Comparison of ENCODE assay signal across 1 cellular context in genomic region chr10:51048792-51049191, GRCh38.
TF ChIP-seq lines count a peak whose summit lies in the region.

No MANE protein-coding gene starts in this region.

TF ChIP-seq in GM23338, 12 proteins besides CTCF, POLR2A, EP300 and RAD21 (continued from another document):
- TF ChIP-seq REST (IDR thresholded peaks at IDR 0.05; ENCODE audit: unreplicated experiment) (no peak), NANOG (IDR thresholded peaks at IDR 0.05; ENCODE audit: borderline replicate concordance) (no peak)
